Comparison of ENCODE assay signal across 1 cellular context in genomic region chr2:53668624-53669026, GRCh38.
TF ChIP-seq lines count a peak whose summit lies in the region.

No MANE protein-coding gene starts in this region.

TF ChIP-seq in K562, 482 proteins besides CTCF, POLR2A, EP300 and RAD21 (continued from another document and continues in another):
- TF ChIP-seq PKNOX1 (IDR thresholded peaks at IDR 0.05) (peak; percentile 80), ZNF79 (CRISPR knock-in tag; IDR thresholded peaks at IDR 0.05; ENCODE audit: low read depth) (no peak), KDM5B (IDR thresholded peaks at IDR 0.05; ENCODE audit: insufficient replicate concordance, low read depth, low read length) (no peak), NR4A1 (CRISPR knock-in tag; IDR thresholded peaks at IDR 0.05) (no peak), NR4A1 (tag; IDR thresholded peaks at IDR 0.05) (no peak), TSC22D4 (tag; IDR thresholded peaks at IDR 0.05) (no peak), NCOA6 (IDR thresholded peaks at IDR 0.05) (no peak), PRMT5 (CRISPR knock-in tag; IDR thresholded peaks at IDR 0.05) (no peak), BDP1 (IDR thresholded peaks at IDR 0.05; ENCODE audit: insufficient read depth, insufficient read length) (no peak), GTF2B (IDR thresholded peaks at IDR 0.05; ENCODE audit: extremely low read depth, insufficient read length) (no peak), MEF2A (IDR thresholded peaks at IDR 0.05; ENCODE audit: control insufficient read depth, low read depth, low read length) (peak; percentile 95), ZNF431 (CRISPR knock-in tag; IDR thresholded peaks at IDR 0.05) (no peak), POLR2AphosphoS2 (IDR thresholded peaks at IDR 0.05; ENCODE audit: low read length) (no peak), FOXJ3 (CRISPR knock-in tag; IDR thresholded peaks at IDR 0.05) (no peak), CBX3 (IDR thresholded peaks at IDR 0.05; ENCODE audit: borderline replicate concordance in 1 of 2, low read length in 2 of 2) (peak in 1 of 2 experiments; percentile 74; a peak in 1 of 3 replicates), ZNF282 (CRISPR knock-in tag; IDR thresholded peaks at IDR 0.05) (no peak), TFAM (CRISPR knock-in tag; conservative IDR thresholded peaks at IDR 0.05) (no peak), E2F4 (CRISPR knock-in tag; IDR thresholded peaks at IDR 0.05; ENCODE audit: low read depth) (no peak), GABPB1 (CRISPR knock-in tag; IDR thresholded peaks at IDR 0.05) (no peak), ZNF584 (CRISPR knock-in tag; IDR thresholded peaks at IDR 0.05; ENCODE audit: low read depth) (no peak), ZNF280A (IDR thresholded peaks at IDR 0.05; ENCODE audit: low read depth, partially characterized antibody) (no peak), EWSR1 (IDR thresholded peaks at IDR 0.05; ENCODE audit: borderline replicate concordance, low read depth, partially characterized antibody) (no peak), TBP (optimal IDR thresholded peaks at IDR 0.05; ENCODE audit: low read depth, low read length) (no peak), CREB1 (IDR thresholded peaks at IDR 0.05) (peak; percentile 97), CREB1 (CRISPR knock-in tag; IDR thresholded peaks at IDR 0.05) (peak; percentile 91), KDM4B (IDR thresholded peaks at IDR 0.05; ENCODE audit: borderline replicate concordance in 2 of 2, low read depth in 1 of 2) (no peak), THAP7 (CRISPR knock-in tag; IDR thresholded peaks at IDR 0.05) (no peak), MAZ (CRISPR knock-in tag; conservative IDR thresholded peaks at IDR 0.05 in 1 of 2, IDR thresholded peaks at IDR 0.05 in 1 of 2) (no peak), MEF2D (tag; conservative IDR thresholded peaks at IDR 0.05; ENCODE audit: low read depth) (peak; percentile 95), KLF13 (tag; IDR thresholded peaks at IDR 0.05; ENCODE audit: borderline replicate concordance, low read depth) (no peak), HIVEP1 (CRISPR knock-in tag; IDR thresholded peaks at IDR 0.05) (no peak), YBX1 (IDR thresholded peaks at IDR 0.05) (no peak), PHB2 (IDR thresholded peaks at IDR 0.05; ENCODE audit: low read depth) (peak; percentile 84), TGIF2 (CRISPR knock-in tag; IDR thresholded peaks at IDR 0.05) (no peak), STAT5B (CRISPR knock-in tag; IDR thresholded peaks at IDR 0.05) (no peak), ZNF41 (CRISPR knock-in tag; conservative IDR thresholded peaks at IDR 0.05) (no peak), RBM34 (IDR thresholded peaks at IDR 0.05; ENCODE audit: borderline replicate concordance, insufficient read depth, low read length) (no peak), ADNP (tag; IDR thresholded peaks at IDR 0.05) (no peak; the same call in 1 of the 2 replicates), CSDE1 (IDR thresholded peaks at IDR 0.05) (no peak), ZNF232 (CRISPR knock-in tag; IDR thresholded peaks at IDR 0.05) (no peak), SRF (CRISPR knock-in tag; IDR thresholded peaks at IDR 0.05) (no peak)
- TF ChIP-seq, protein P1, sequence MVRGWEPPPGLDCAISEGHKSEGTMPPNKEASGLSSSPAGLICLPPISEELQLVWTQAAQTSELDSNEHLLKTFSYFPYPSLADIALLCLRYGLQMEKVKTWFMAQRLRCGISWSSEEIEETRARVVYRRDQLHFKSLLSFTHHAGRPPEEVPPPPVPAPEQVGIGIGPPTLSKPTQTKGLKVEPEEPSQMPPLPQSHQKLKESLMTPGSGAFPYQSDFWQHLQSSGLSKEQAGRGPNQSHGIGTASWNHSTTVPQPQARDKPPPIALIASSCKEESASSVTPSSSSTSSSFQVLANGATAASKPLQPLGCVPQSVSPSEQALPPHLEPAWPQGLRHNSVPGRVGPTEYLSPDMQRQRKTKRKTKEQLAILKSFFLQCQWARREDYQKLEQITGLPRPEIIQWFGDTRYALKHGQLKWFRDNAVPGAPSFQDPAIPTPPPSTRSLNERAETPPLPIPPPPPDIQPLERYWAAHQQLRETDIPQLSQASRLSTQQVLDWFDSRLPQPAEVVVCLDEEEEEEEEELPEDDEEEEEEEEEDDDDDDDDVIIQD (CRISPR knock-in tag; IDR thresholded peaks at IDR 0.05) = no peak
- TF ChIP-seq, protein P2, sequence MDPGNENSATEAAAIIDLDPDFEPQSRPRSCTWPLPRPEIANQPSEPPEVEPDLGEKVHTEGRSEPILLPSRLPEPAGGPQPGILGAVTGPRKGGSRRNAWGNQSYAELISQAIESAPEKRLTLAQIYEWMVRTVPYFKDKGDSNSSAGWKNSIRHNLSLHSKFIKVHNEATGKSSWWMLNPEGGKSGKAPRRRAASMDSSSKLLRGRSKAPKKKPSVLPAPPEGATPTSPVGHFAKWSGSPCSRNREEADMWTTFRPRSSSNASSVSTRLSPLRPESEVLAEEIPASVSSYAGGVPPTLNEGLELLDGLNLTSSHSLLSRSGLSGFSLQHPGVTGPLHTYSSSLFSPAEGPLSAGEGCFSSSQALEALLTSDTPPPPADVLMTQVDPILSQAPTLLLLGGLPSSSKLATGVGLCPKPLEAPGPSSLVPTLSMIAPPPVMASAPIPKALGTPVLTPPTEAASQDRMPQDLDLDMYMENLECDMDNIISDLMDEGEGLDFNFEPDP (CRISPR knock-in tag; IDR thresholded peaks at IDR 0.05) = no peak
- TF ChIP-seq, protein P3, sequence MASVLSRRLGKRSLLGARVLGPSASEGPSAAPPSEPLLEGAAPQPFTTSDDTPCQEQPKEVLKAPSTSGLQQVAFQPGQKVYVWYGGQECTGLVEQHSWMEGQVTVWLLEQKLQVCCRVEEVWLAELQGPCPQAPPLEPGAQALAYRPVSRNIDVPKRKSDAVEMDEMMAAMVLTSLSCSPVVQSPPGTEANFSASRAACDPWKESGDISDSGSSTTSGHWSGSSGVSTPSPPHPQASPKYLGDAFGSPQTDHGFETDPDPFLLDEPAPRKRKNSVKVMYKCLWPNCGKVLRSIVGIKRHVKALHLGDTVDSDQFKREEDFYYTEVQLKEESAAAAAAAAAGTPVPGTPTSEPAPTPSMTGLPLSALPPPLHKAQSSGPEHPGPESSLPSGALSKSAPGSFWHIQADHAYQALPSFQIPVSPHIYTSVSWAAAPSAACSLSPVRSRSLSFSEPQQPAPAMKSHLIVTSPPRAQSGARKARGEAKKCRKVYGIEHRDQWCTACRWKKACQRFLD (CRISPR knock-in tag; IDR thresholded peaks at IDR 0.05) = peak; percentile 80; the same call in 1 of the 2 replicates
- TF ChIP-seq, protein P4, sequence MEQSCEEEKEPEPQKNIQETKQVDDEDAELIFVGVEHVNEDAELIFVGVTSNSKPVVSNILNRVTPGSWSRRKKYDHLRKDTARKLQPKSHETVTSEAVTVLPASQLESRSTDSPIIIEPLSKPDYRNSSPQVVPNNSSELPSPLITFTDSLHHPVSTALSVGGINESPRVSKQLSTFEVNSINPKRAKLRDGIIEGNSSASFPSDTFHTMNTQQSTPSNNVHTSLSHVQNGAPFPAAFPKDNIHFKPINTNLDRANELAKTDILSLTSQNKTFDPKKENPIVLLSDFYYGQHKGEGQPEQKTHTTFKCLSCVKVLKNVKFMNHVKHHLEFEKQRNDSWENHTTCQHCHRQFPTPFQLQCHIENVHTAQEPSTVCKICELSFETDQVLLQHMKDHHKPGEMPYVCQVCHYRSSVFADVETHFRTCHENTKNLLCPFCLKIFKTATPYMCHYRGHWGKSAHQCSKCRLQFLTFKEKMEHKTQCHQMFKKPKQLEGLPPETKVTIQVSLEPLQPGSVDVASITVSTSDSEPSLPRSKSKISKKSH (CRISPR knock-in tag; IDR thresholded peaks at IDR 0.05) = no peak
- TF ChIP-seq, protein P5, sequence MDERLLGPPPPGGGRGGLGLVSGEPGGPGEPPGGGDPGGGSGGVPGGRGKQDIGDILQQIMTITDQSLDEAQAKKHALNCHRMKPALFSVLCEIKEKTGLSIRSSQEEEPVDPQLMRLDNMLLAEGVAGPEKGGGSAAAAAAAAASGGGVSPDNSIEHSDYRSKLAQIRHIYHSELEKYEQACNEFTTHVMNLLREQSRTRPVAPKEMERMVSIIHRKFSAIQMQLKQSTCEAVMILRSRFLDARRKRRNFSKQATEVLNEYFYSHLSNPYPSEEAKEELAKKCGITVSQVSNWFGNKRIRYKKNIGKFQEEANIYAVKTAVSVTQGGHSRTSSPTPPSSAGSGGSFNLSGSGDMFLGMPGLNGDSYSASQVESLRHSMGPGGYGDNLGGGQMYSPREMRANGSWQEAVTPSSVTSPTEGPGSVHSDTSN (CRISPR knock-in tag; IDR thresholded peaks at IDR 0.05; ENCODE audit: low read depth) = no peak
- TF ChIP-seq, protein P5 (tag; conservative IDR thresholded peaks at IDR 0.05; ENCODE audit: low read depth) = 0 out of 2 replicates have a peak, but pooled peaks have one; percentile 16
- TF ChIP-seq, protein P6, sequence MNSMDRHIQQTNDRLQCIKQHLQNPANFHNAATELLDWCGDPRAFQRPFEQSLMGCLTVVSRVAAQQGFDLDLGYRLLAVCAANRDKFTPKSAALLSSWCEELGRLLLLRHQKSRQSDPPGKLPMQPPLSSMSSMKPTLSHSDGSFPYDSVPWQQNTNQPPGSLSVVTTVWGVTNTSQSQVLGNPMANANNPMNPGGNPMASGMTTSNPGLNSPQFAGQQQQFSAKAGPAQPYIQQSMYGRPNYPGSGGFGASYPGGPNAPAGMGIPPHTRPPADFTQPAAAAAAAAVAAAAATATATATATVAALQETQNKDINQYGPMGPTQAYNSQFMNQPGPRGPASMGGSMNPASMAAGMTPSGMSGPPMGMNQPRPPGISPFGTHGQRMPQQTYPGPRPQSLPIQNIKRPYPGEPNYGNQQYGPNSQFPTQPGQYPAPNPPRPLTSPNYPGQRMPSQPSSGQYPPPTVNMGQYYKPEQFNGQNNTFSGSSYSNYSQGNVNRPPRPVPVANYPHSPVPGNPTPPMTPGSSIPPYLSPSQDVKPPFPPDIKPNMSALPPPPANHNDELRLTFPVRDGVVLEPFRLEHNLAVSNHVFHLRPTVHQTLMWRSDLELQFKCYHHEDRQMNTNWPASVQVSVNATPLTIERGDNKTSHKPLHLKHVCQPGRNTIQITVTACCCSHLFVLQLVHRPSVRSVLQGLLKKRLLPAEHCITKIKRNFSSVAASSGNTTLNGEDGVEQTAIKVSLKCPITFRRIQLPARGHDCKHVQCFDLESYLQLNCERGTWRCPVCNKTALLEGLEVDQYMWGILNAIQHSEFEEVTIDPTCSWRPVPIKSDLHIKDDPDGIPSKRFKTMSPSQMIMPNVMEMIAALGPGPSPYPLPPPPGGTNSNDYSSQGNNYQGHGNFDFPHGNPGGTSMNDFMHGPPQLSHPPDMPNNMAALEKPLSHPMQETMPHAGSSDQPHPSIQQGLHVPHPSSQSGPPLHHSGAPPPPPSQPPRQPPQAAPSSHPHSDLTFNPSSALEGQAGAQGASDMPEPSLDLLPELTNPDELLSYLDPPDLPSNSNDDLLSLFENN (IDR thresholded peaks at IDR 0.05; ENCODE audit: low read depth in 2 of 2, low read length in 2 of 2) = peak in 1 of 2 experiments; percentile 87; a peak in 2 of 4 replicates
- TF ChIP-seq, protein P7, sequence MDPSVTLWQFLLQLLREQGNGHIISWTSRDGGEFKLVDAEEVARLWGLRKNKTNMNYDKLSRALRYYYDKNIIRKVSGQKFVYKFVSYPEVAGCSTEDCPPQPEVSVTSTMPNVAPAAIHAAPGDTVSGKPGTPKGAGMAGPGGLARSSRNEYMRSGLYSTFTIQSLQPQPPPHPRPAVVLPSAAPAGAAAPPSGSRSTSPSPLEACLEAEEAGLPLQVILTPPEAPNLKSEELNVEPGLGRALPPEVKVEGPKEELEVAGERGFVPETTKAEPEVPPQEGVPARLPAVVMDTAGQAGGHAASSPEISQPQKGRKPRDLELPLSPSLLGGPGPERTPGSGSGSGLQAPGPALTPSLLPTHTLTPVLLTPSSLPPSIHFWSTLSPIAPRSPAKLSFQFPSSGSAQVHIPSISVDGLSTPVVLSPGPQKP (CRISPR knock-in tag; IDR thresholded peaks at IDR 0.05) = no peak
